ENCODE assay signal across 1 cellular context in the genomic region with DNA sequence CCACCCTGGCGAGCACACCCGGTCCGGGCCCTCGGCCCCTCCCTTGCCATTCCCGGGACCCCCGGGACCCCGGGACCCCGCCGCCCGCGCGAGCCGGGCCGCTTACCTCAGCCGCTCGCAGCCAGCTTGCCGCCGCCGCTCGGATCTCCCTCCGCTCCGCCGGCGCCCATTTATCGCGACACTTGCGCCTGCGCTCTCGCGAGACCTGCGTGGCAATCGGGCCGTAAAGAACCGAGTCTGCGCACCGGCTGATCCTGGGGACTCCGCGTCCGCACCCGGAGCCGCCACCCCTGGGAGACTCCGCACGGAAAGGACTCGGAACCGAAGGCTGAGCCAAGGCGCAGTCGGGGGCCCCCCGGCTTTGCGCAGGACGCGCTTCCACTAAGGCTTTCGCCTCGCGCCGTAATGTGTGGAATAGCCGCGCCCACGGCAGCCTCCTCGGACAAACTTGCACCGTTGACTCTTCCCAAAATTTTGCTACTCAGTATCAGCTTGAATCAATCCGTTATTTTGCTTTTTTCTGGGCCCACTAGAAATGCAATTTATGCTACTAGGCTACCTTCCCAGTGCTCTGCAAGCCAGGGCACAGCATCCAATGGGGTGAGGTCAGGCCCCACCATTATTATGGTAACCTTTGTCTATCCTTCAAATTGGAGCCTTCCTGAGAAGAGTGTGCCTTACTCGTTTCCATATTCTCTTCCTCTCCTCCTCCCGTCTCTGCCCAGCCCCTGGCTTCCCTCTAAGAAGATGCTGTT.
TF ChIP-seq lines count a peak whose summit lies in the region.

Gene MAD1L1, minus strand, starts transcription at position 180 of the 755 bp plus-strand sequence. CDS start 2,812 bp downstream, outside the sequence.

TF ChIP-seq in GM12878, 131 proteins besides CTCF, POLR2A, EP300 and RAD21 (continued from another document and continues in another):
- TF ChIP-seq, protein P1, sequence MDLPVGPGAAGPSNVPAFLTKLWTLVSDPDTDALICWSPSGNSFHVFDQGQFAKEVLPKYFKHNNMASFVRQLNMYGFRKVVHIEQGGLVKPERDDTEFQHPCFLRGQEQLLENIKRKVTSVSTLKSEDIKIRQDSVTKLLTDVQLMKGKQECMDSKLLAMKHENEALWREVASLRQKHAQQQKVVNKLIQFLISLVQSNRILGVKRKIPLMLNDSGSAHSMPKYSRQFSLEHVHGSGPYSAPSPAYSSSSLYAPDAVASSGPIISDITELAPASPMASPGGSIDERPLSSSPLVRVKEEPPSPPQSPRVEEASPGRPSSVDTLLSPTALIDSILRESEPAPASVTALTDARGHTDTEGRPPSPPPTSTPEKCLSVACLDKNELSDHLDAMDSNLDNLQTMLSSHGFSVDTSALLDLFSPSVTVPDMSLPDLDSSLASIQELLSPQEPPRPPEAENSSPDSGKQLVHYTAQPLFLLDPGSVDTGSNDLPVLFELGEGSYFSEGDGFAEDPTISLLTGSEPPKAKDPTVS (IDR thresholded peaks at IDR 0.05; ENCODE audit: low read depth, low read length): no peak
- TF ChIP-seq ATF7 (IDR thresholded peaks at IDR 0.05; ENCODE audit: low read depth): no peak
- peak; percentile 79 for TF ChIP-seq DPF2 (IDR thresholded peaks at IDR 0.05)
- TF ChIP-seq, protein P2, sequence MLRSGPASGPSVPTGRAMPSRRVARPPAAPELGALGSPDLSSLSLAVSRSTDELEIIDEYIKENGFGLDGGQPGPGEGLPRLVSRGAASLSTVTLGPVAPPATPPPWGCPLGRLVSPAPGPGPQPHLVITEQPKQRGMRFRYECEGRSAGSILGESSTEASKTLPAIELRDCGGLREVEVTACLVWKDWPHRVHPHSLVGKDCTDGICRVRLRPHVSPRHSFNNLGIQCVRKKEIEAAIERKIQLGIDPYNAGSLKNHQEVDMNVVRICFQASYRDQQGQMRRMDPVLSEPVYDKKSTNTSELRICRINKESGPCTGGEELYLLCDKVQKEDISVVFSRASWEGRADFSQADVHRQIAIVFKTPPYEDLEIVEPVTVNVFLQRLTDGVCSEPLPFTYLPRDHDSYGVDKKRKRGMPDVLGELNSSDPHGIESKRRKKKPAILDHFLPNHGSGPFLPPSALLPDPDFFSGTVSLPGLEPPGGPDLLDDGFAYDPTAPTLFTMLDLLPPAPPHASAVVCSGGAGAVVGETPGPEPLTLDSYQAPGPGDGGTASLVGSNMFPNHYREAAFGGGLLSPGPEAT (IDR thresholded peaks at IDR 0.05; ENCODE audit: low read depth): 0 out of 2 replicates have a peak, but pooled peaks have one; percentile 66
- TF ChIP-seq SREBF1 (IDR thresholded peaks at IDR 0.05; ENCODE audit: low read length): no peak
- TF ChIP-seq SUZ12 (IDR thresholded peaks at IDR 0.05; ENCODE audit: unreplicated experiment): no peak
- peak; percentile 80 for TF ChIP-seq IKZF1 (conservative IDR thresholded peaks at IDR 0.05)
- TF ChIP-seq, protein P3, sequence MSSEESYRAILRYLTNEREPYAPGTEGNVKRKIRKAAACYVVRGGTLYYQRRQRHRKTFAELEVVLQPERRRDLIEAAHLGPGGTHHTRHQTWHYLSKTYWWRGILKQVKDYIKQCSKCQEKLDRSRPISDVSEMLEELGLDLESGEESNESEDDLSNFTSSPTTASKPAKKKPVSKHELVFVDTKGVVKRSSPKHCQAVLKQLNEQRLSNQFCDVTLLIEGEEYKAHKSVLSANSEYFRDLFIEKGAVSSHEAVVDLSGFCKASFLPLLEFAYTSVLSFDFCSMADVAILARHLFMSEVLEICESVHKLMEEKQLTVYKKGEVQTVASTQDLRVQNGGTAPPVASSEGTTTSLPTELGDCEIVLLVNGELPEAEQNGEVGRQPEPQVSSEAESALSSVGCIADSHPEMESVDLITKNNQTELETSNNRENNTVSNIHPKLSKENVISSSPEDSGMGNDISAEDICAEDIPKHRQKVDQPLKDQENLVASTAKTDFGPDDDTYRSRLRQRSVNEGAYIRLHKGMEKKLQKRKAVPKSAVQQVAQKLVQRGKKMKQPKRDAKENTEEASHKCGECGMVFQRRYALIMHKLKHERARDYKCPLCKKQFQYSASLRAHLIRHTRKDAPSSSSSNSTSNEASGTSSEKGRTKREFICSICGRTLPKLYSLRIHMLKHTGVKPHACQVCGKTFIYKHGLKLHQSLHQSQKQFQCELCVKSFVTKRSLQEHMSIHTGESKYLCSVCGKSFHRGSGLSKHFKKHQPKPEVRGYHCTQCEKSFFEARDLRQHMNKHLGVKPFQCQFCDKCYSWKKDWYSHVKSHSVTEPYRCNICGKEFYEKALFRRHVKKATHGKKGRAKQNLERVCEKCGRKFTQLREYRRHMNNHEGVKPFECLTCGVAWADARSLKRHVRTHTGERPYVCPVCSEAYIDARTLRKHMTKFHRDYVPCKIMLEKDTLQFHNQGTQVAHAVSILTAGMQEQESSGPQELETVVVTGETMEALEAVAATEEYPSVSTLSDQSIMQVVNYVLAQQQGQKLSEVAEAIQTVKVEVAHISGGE (CRISPR knock-in tag; IDR thresholded peaks at IDR 0.05): no peak
- TF ChIP-seq YY1 (IDR thresholded peaks at IDR 0.05; ENCODE audit: low read depth, low read length): peak; percentile 89
- TF ChIP-seq, protein P4, sequence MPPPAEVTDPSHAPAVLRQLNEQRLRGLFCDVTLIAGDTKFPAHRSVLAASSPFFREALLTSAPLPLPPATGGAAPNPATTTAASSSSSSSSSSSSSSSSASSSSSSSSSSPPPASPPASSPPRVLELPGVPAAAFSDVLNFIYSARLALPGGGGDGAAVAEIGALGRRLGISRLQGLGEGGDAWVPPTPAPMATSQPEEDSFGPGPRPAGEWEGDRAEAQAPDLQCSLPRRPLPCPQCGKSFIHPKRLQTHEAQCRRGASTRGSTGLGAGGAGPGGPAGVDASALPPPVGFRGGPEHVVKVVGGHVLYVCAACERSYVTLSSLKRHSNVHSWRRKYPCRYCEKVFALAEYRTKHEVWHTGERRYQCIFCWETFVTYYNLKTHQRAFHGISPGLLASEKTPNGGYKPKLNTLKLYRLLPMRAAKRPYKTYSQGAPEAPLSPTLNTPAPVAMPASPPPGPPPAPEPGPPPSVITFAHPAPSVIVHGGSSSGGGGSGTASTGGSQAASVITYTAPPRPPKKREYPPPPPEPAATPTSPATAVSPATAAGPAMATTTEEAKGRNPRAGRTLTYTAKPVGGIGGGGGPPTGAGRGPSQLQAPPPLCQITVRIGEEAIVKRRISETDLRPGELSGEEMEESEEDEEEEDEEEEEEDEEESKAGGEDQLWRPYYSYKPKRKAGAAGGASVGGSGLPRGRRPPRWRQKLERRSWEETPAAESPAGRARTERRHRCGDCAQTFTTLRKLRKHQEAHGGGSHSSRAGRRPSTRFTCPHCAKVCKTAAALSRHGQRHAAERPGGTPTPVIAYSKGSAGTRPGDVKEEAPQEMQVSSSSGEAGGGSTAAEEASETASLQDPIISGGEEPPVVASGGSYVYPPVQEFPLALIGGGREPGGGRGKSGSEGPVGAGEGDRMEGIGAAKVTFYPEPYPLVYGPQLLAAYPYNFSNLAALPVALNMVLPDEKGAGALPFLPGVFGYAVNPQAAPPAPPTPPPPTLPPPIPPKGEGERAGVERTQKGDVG (CRISPR knock-in tag; IDR thresholded peaks at IDR 0.05): no peak
- 0 out of 2 replicates have a peak, but pooled peaks have one; percentile 73 for TF ChIP-seq SIN3A (IDR thresholded peaks at IDR 0.05; ENCODE audit: low read depth, low read length)
- TF ChIP-seq ESRRA (IDR thresholded peaks at IDR 0.05; ENCODE audit: low read length): no peak
- 0 out of 2 replicates have a peak, but pooled peaks have one; percentile 34 for TF ChIP-seq TARDBP (IDR thresholded peaks at IDR 0.05; ENCODE audit: borderline replicate concordance)
- peak; percentile 90; the same call in 1 of the 2 replicates for TF ChIP-seq ZBED1 (IDR thresholded peaks at IDR 0.05; ENCODE audit: borderline replicate concordance)
- TF ChIP-seq MXI1 (IDR thresholded peaks at IDR 0.05; ENCODE audit: low read depth, low read length): peak; percentile 43; the same call in 1 of the 2 replicates
- TF ChIP-seq, protein P5, sequence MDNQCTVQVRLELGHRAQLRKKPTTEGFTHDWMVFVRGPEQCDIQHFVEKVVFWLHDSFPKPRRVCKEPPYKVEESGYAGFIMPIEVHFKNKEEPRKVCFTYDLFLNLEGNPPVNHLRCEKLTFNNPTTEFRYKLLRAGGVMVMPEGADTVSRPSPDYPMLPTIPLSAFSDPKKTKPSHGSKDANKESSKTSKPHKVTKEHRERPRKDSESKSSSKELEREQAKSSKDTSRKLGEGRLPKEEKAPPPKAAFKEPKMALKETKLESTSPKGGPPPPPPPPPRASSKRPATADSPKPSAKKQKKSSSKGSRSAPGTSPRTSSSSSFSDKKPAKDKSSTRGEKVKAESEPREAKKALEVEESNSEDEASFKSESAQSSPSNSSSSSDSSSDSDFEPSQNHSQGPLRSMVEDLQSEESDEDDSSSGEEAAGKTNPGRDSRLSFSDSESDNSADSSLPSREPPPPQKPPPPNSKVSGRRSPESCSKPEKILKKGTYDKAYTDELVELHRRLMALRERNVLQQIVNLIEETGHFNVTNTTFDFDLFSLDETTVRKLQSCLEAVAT (IDR thresholded peaks at IDR 0.05): peak; percentile 51
- TF ChIP-seq CHD2 (IDR thresholded peaks at IDR 0.05; ENCODE audit: borderline replicate concordance, low read depth, low read length): peak; percentile 100
- TF ChIP-seq, protein P6, sequence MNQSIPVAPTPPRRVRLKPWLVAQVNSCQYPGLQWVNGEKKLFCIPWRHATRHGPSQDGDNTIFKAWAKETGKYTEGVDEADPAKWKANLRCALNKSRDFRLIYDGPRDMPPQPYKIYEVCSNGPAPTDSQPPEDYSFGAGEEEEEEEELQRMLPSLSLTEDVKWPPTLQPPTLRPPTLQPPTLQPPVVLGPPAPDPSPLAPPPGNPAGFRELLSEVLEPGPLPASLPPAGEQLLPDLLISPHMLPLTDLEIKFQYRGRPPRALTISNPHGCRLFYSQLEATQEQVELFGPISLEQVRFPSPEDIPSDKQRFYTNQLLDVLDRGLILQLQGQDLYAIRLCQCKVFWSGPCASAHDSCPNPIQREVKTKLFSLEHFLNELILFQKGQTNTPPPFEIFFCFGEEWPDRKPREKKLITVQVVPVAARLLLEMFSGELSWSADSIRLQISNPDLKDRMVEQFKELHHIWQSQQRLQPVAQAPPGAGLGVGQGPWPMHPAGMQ (IDR thresholded peaks at IDR 0.05; ENCODE audit: borderline replicate concordance): peak; percentile 87
- peak; percentile 80; the same call in 1 of the 2 replicates for TF ChIP-seq PAX8 (IDR thresholded peaks at IDR 0.05)
- peak; percentile 53 for TF ChIP-seq HDAC6 (IDR thresholded peaks at IDR 0.05; ENCODE audit: unreplicated experiment)
- no peak for TF ChIP-seq KAT2A (conservative IDR thresholded peaks at IDR 0.05; ENCODE audit: control insufficient read depth, low read depth, low read length)
- TF ChIP-seq CEBPB (IDR thresholded peaks at IDR 0.05; ENCODE audit: borderline replicate concordance in 1 of 2, low read depth in 2 of 2, low read length in 2 of 2): no peak
- TF ChIP-seq, protein P7, sequence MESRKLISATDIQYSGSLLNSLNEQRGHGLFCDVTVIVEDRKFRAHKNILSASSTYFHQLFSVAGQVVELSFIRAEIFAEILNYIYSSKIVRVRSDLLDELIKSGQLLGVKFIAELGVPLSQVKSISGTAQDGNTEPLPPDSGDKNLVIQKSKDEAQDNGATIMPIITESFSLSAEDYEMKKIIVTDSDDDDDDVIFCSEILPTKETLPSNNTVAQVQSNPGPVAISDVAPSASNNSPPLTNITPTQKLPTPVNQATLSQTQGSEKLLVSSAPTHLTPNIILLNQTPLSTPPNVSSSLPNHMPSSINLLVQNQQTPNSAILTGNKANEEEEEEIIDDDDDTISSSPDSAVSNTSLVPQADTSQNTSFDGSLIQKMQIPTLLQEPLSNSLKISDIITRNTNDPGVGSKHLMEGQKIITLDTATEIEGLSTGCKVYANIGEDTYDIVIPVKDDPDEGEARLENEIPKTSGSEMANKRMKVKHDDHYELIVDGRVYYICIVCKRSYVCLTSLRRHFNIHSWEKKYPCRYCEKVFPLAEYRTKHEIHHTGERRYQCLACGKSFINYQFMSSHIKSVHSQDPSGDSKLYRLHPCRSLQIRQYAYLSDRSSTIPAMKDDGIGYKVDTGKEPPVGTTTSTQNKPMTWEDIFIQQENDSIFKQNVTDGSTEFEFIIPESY (IDR thresholded peaks at IDR 0.05): 0 out of 2 replicates have a peak, but pooled peaks have one; percentile 50
- TF ChIP-seq SREBF2 (IDR thresholded peaks at IDR 0.05; ENCODE audit: low read length): no peak
- TF ChIP-seq BMI1 (IDR thresholded peaks at IDR 0.05; ENCODE audit: borderline replicate concordance): no peak
- no peak; the same call in 1 of the 2 replicates for TF ChIP-seq RUNX3 (IDR thresholded peaks at IDR 0.05; ENCODE audit: low read length)
- TF ChIP-seq ELK1 (IDR thresholded peaks at IDR 0.05; ENCODE audit: low read depth, low read length): no peak
- TF ChIP-seq E4F1 (IDR thresholded peaks at IDR 0.05; ENCODE audit: borderline replicate concordance, partially characterized antibody): peak; percentile 55
- peak; percentile 63; the same call in 1 of the 2 replicates for TF ChIP-seq TAF1 (IDR thresholded peaks at IDR 0.05; ENCODE audit: borderline replicate concordance, low read depth, low read length)
- no peak for TF ChIP-seq FOXK2 (IDR thresholded peaks at IDR 0.05)
- peak; percentile 98 for TF ChIP-seq RCOR1 (conservative IDR thresholded peaks at IDR 0.05; ENCODE audit: low read depth, low read length)
- TF ChIP-seq FOXM1 (IDR thresholded peaks at IDR 0.05; ENCODE audit: low read depth, low read length): no peak
- peak; percentile 76 for TF ChIP-seq RELA (IDR thresholded peaks at IDR 0.05; ENCODE audit: borderline replicate concordance, partially characterized antibody)
- peak; percentile 76; the same call in 1 of the 2 replicates for TF ChIP-seq GATAD2B (conservative IDR thresholded peaks at IDR 0.05; ENCODE audit: low read depth)
- no peak for TF ChIP-seq MTA2 (IDR thresholded peaks at IDR 0.05; ENCODE audit: low read depth)
